28 cellular contexts compared by ENCODE assay signal in genomic region chr1:17047924-17048323, GRCh38.
"Had no signal": no experiment of that assay in that cellular context is flagged by ENCODE, and none has a peak within 500 bp of the region (broad histone marks: within the 10 kb centered on the region; RNA-seq: fewer than 3 reads in every experiment).

No MANE protein-coding gene starts in this region.

- H3K4me3 ChIP-seq: left lung, stomach, suprapubic skin, tibial nerve had no signal

- H3K27ac ChIP-seq: brain microvascular endothelial cell, left lung, stomach, suprapubic skin, tibial nerve had no signal

- H3K4me3 Mint-ChIP-seq: activated B cell treated with CpG ODN at 0.5 μM for 24 hours; activated CD4-positive, alpha-beta T cell treated with anti-CD3 and anti-CD28 coated beads for 36 hours; activated T-helper 17 cell treated with anti-CD3 and anti-CD28 coated beads, Interleukin-2, amount 50 U/mL, for 72 hours; nephron; stimulated activated effector memory CD8-positive, alpha-beta T cell treated with anti-CD3 and anti-CD28 coated beads, Interleukin-12 subunit alpha, Interleukin-12 subunit beta, amount 100 ng/mL, for 72 hours had no signal

- H3K9me3 Mint-ChIP-seq: activated B cell treated with CpG ODN at 0.5 μM for 24 hours; activated T-helper 17 cell treated with anti-CD3 and anti-CD28 coated beads, Interleukin-2, amount 50 U/mL, for 72 hours; nephron; stimulated activated effector memory CD8-positive, alpha-beta T cell treated with anti-CD3 and anti-CD28 coated beads, Interleukin-12 subunit alpha, Interleukin-12 subunit beta, amount 100 ng/mL, for 72 hours had no signal

- H3K27me3 Mint-ChIP-seq: activated B cell treated with CpG ODN at 0.5 μM for 24 hours; activated CD4-positive, alpha-beta T cell treated with anti-CD3 and anti-CD28 coated beads for 36 hours; activated T-helper 17 cell treated with anti-CD3 and anti-CD28 coated beads, Interleukin-2, amount 50 U/mL, for 72 hours had no signal

- FAIRE-seq: small intestine had no signal

- H3K27ac Mint-ChIP-seq: activated B cell treated with CpG ODN at 0.5 μM for 24 hours; activated CD4-positive, alpha-beta T cell treated with anti-CD3 and anti-CD28 coated beads for 36 hours; activated T-helper 17 cell treated with anti-CD3 and anti-CD28 coated beads, Interleukin-2, amount 50 U/mL, for 72 hours; stimulated activated effector memory CD8-positive, alpha-beta T cell treated with anti-CD3 and anti-CD28 coated beads, Interleukin-12 subunit alpha, Interleukin-12 subunit beta, amount 100 ng/mL, for 72 hours had no signal

- DNase-seq: activated B cell treated with CpG ODN at 0.5 μM for 24 hours; activated CD4-positive, alpha-beta T cell treated with anti-CD3 and anti-CD28 coated beads for 36 hours; activated CD4-positive, alpha-beta T cell treated with anti-CD3 and anti-CD28 coated beads, Interleukin-2, amount 50 U/mL, for 48 hours; anterior cingulate cortex; brain microvascular endothelial cell; central memory CD4-positive, alpha-beta T cell; dermis blood vessel endothelial cell; effector CD8-positive, alpha-beta T cell; erythroblast; foreskin melanocyte; hippocampal formation; kidney glomerular epithelial cell; left lung; mammary epithelial cell; midbrain; occipital lobe; posterior cingulate gyrus; small intestine; stimulated activated CD4-positive, alpha-beta T cell treated with anti-CD3 and anti-CD28 coated beads, Interleukin-2, amount 100 ng/mL, for 24 hours; stomach; T-helper 1 cell; T-helper 9 cell had no signal

- H3K27me3 ChIP-seq: brain microvascular endothelial cell, left lung, stomach, suprapubic skin, tibial nerve had no signal

- H3K9me3 ChIP-seq: left lung, stomach, suprapubic skin, tibial nerve had no signal

- ATAC-seq: activated CD4-positive, alpha-beta T cell treated with anti-CD3 and anti-CD28 coated beads for 36 hours; activated T-helper 17 cell treated with anti-CD3 and anti-CD28 coated beads, Interleukin-2, amount 50 U/mL, for 72 hours; left lung; sciatic nerve; stimulated activated effector memory CD8-positive, alpha-beta T cell treated with anti-CD3 and anti-CD28 coated beads, Interleukin-12 subunit alpha, Interleukin-12 subunit beta, amount 100 ng/mL, for 72 hours had no signal
